Comparison of ENCODE assay signal across 33 cellular contexts in genomic region chr7:90209776-90210175, GRCh38. TPM values are rescaled to one million over a fixed set of nuclear protein-coding genes. Genes with fewer than 3 reads are reported as not detected.
DNase-seq lines count a peak whose midpoint lies in the region; ATAC-seq and TF ChIP-seq lines count a peak whose summit lies in the region.
"Had no signal": no experiment of that assay in that cellular context is flagged by ENCODE, and none has a peak within 500 bp of the region (broad histone marks: within the 10 kb centered on the region; RNA-seq: fewer than 3 reads in every experiment).

No MANE protein-coding gene starts in this region.

- peaks cover 3% of the 10 kb centered on the region for H3K36me3 ChIP-seq in A673 (ENCODE audit: insufficient read depth, low read length, poor library complexity, severe bottlenecking)
- no peaks in the 10 kb centered on the region for H3K36me3 ChIP-seq in HCT116 (ENCODE audit: control insufficient read depth in 1 of 2, insufficient read depth in 2 of 2, low read length in 2 of 2)
- no peaks in the 10 kb centered on the region for H3K36me3 ChIP-seq in lower lobe of right lung
- H3K36me3 ChIP-seq: cardiac muscle cell, esophagus muscularis mucosa, MG63, right atrium auricular region, SJCRH30, thyroid gland had no signal

- TF ChIP-seq RAD21 in HCT116 (IDR thresholded peaks at IDR 0.05; ENCODE audit: low read depth), result no peak

- H3K79me2 ChIP-seq in HCT116 (ENCODE audit: insufficient read depth, low read length), result peaks cover 4% of the 10 kb centered on the region; the same call in 1 of the 2 replicates
- H3K79me2 ChIP-seq: parathyroid adenoma had no signal

- H3K9me3 ChIP-seq in A673 (ENCODE audit: low read depth, low read length, poor library complexity, severe bottlenecking) (peaks cover 5% of the 10 kb centered on the region), HCT116 (ENCODE audit: control insufficient read depth in 1 of 2, insufficient read depth in 1 of 2, low read depth in 1 of 2, low read length in 2 of 2) (no peaks in the 10 kb centered on the region), lower lobe of right lung (no peaks in the 10 kb centered on the region)
- H3K9me3 ChIP-seq: esophagus muscularis mucosa, MG63, right atrium auricular region, SJCRH30, thyroid gland had no signal

- H3K27ac ChIP-seq in A673 (ENCODE audit: low read depth, low read length, poor library complexity, severe bottlenecking) (peak overlapping the region; percentile 98), HCT116 (ENCODE audit: low read depth, low read length) (no peak overlapping the region), lower lobe of right lung (peak overlapping the region; percentile 20)
- H3K27ac ChIP-seq: cardiac muscle cell, coronary artery, parathyroid adenoma, right atrium auricular region, SJCRH30, thyroid gland had no signal

- POLR2A ChIA-PET in A673 (lab: Charles Lee; ENCODE audit: low non-redundant PET) (no interaction called here), HCT116 (lab: Charles Lee) (no interaction called here)

- no peak overlapping the region for H3K9ac ChIP-seq in HCT116 (ENCODE audit: low read length)
- H3K9ac ChIP-seq: parathyroid adenoma had no signal

- no peaks in the 10 kb centered on the region for H3K27me3 ChIP-seq in A673 (replicated peaks; ENCODE audit: insufficient read depth, low read depth, low read length, poor library complexity)
- H3K27me3 ChIP-seq in HCT116 (ENCODE audit: insufficient read depth, low read length), result no peaks in the 10 kb centered on the region
- peaks cover 11% of the 10 kb centered on the region for H3K27me3 ChIP-seq in lower lobe of right lung (ENCODE audit: low read depth)
- H3K27me3 ChIP-seq: MG63, right atrium auricular region, thyroid gland had no signal

- CTCF ChIA-PET in A673 (lab: Charles Lee), result no interaction called here
- CTCF ChIA-PET in HCT116 (lab: Charles Lee), result no interaction called here

- no peaks in the 10 kb centered on the region for H4K20me1 ChIP-seq in HCT116 (ENCODE audit: insufficient read depth)

- peak overlapping the region; percentile 63 for H2AFZ ChIP-seq in HCT116 (ENCODE audit: low read depth, low read length, poor library complexity, severe bottlenecking)
- H2AFZ ChIP-seq: parathyroid adenoma had no signal

- RAD21 ChIA-PET in HCT116 (lab: Charles Lee; ENCODE audit: low non-redundant PET in 1 of 2, low total read pairs in 2 of 2, uncharacterized antibody in 2 of 2, unreplicated experiment in 2 of 2), result no interaction called here

- no peak for TF ChIP-seq POLR2A in HCT116 (IDR thresholded peaks at IDR 0.05; ENCODE audit: borderline replicate concordance, extremely low read depth, insufficient read depth, insufficient read length)

- H3K4me2 ChIP-seq in HCT116 (ENCODE audit: low read length), result no peak overlapping the region
- H3K4me2 ChIP-seq: smooth muscle cell had no signal

- no peaks in the 10 kb centered on the region for H3K9me2 ChIP-seq in HCT116 (ENCODE audit: insufficient read depth)

- DNase-seq in A673 (ENCODE audit: low spot score) (peak; percentile 69), HCT116 (ENCODE audit: low read depth, low spot score) (no peak), choroid plexus epithelial cell (ENCODE audit: low read depth) (peak; percentile 55), lower lobe of right lung (no peak), mesenteric fat pad (ENCODE audit: low spot score) (no peak), COR-L47 (lab: John Stamatoyannopoulos, UW) (no peak)
- DNase-seq: activated CD4-positive, alpha-beta memory T cell treated with anti-CD3 and anti-CD28 coated beads for 36 hours; activated CD8-positive, alpha-beta memory T cell treated with anti-CD3 and anti-CD28 coated beads, Interleukin-2, amount 50 U/mL, for 4 hours; C1 segment of cervical spinal cord; effector memory CD8-positive, alpha-beta T cell; glutamatergic neuron; islet precursor cell; MG63; NCI-H1105 treated with DMSO at 0.1 percent for 48 hours; NCI-H1930; NCI-H69; nephron progenitor cell; SJCRH30; stimulated activated CD4-positive, alpha-beta T cell treated with anti-CD3 and anti-CD28 coated beads, Interleukin-1b, Interleukin-23, amount 100 ng/mL, for 48 hours; stimulated activated CD8-positive, alpha-beta memory T cell treated with anti-CD3 and anti-CD28 coated beads, Interleukin-4, amount 100 ng/mL, for 48 hours; stimulated activated naive CD8-positive, alpha-beta T cell treated with anti-CD3 and anti-CD28 coated beads, Interleukin-15, amount 100 ng/mL, for 72 hours; thyroid gland had no signal

- BruUV-seq in A673 (replicated peaks; lab: Mats Ljungman, UMichigan) (no TSS peak), HCT116 (replicated peaks; lab: Mats Ljungman, UMichigan) (no TSS peak)

- no peak for TF ChIP-seq CTCF in A673 (conservative IDR thresholded peaks at IDR 0.05; ENCODE audit: low read depth, low read length)
- no peak for TF ChIP-seq CTCF in HCT116 (IDR thresholded peaks at IDR 0.05 in 2 of 3, conservative IDR thresholded peaks at IDR 0.05 in 1 of 3; ENCODE audit: borderline replicate concordance in 1 of 3, insufficient read depth in 1 of 3, low read depth in 2 of 3, low read length in 2 of 3)
- TF ChIP-seq CTCF in choroid plexus epithelial cell (conservative IDR thresholded peaks at IDR 0.05; ENCODE audit: low read depth, low read length), result no peak
- no peak for TF ChIP-seq CTCF in lower lobe of right lung (IDR thresholded peaks at IDR 0.05)

- H3K4me3 ChIP-seq in A673 (ENCODE audit: low read depth, low read length, poor library complexity, severe bottlenecking) (peak overlapping the region; percentile 88), HCT116 (replicated peaks in 1 of 2; ENCODE audit: low read depth in 1 of 2, low read length in 2 of 2) (no peak overlapping the region), choroid plexus epithelial cell (ENCODE audit: low read depth, low read length) (no peak overlapping the region), lower lobe of right lung (no peak overlapping the region)
- H3K4me3 ChIP-seq: cardiac muscle cell, coronary artery, MG63, right atrium auricular region, SJCRH30, smooth muscle cell, thyroid gland had no signal

- intact Hi-C loops in A673 (cut with micrococcal nuclease; ENCODE audit: unreplicated experiment) (loop anchor here (2.0 to 5.0 kb wide), 6 partner anchors 53 to 1657 kb away; partner anchors contain the start of gene CLDN12), HCT116 (cut with micrococcal nuclease) (loop anchor here (2.0 to 5.0 kb wide), 2 partner anchors 31 to 52 kb away; no protein-coding TSS in a partner anchor), lower lobe of right lung (cut with DNase I) (no loop called here)

- ATAC-seq in HCT116 (no peak), lower lobe of right lung (no peak), HG02973 (IDR thresholded peaks at IDR 0.05; ENCODE audit: unreplicated experiment) (no peak), HG02981 (IDR thresholded peaks at IDR 0.05; ENCODE audit: unreplicated experiment) (no peak)
- ATAC-seq: activated CD4-positive, CD25-positive, alpha-beta regulatory T cell treated with anti-CD3 and anti-CD28 coated beads, Interleukin-2, amount 50 U/mL, for 24 hours; effector memory CD8-positive, alpha-beta T cell; stimulated activated naive CD8-positive, alpha-beta T cell treated with anti-CD3 and anti-CD28 coated beads, Interleukin-15, amount 100 ng/mL, for 72 hours had no signal

- H3K4me1 ChIP-seq in A673 (ENCODE audit: insufficient read depth, low read length, poor library complexity, severe bottlenecking), result peaks cover 29% of the 10 kb centered on the region
- peaks cover 9 to 22% of the 10 kb centered on the region in 2 experiments for H3K4me1 ChIP-seq in HCT116 (ENCODE audit: control insufficient read depth in 1 of 2, insufficient read depth in 2 of 2, low read length in 2 of 2)
- peaks cover 7% of the 10 kb centered on the region for H3K4me1 ChIP-seq in lower lobe of right lung
- H3K4me1 ChIP-seq: SJCRH30 had no signal

TF ChIP-seq in HCT116, 20 proteins besides CTCF, POLR2A, EP300 and RAD21:
- no peak for TF ChIP-seq EZH2phosphoT487 (IDR thresholded peaks at IDR 0.05; ENCODE audit: borderline replicate concordance)
- no peak for TF ChIP-seq EZH2 (IDR thresholded peaks at IDR 0.05)
- TF ChIP-seq ZNF274 (IDR thresholded peaks at IDR 0.05; ENCODE audit: low read depth, low read length), result no peak
- TF ChIP-seq ELF1 (IDR thresholded peaks at IDR 0.05; ENCODE audit: borderline replicate concordance, low read depth), result no peak
- TF ChIP-seq SRF (IDR thresholded peaks at IDR 0.05; ENCODE audit: low read depth), result no peak
- no peak for TF ChIP-seq ZFX (IDR thresholded peaks at IDR 0.05)
- no peak for TF ChIP-seq TCF7L2 (IDR thresholded peaks at IDR 0.05; ENCODE audit: borderline replicate concordance, extremely low read depth, insufficient read depth, insufficient read length)

RNA-seq across cellular contexts. Expression of gene STEAP2, which starts 1.8 kb away (rescaled TPM):
- total RNA-seq in A673 (2021) (114 and 134 TPM in 2 replicates), HCT116 (2021; ENCODE audit: unreplicated experiment) (13.4 TPM), lower lobe of right lung (13.4 TPM), mesenteric fat pad (29.9 TPM)
- polyA plus RNA-seq in HCT116 (2012), result 2.7 and 4.9 TPM in 2 replicates
- total RNA-seq: activated CD4-positive, alpha-beta memory T cell treated with anti-CD3 and anti-CD28 coated beads for 36 hours had no signal
- polyA plus RNA-seq: IgD-negative memory B cell, smooth muscle cell had no signal

RNA-seq across cellular contexts. Expression of gene CFAP69, which starts 35.2 kb away (rescaled TPM):
- total RNA-seq in A673 (2021), result 2.4 and 4.3 TPM in 2 replicates
- 4.1 TPM for total RNA-seq in HCT116 (2021; ENCODE audit: unreplicated experiment)
- polyA plus RNA-seq in HCT116 (2012), result 1.5 and 1.6 TPM in 2 replicates
- 8.4 TPM for total RNA-seq in lower lobe of right lung
- 10.4 TPM for total RNA-seq in mesenteric fat pad
- total RNA-seq: T-helper 1 cell treated with Interleukin-12 subunit alpha and Interleukin-12 subunit beta and Interleukin-4 antibody, amounts not matched to agents 30 ng/mL and 1 ng/mL, for 36 hours had no signal

RNA-seq across cellular contexts. Expression of gene STEAP1, which starts 55.5 kb away (rescaled TPM):
- total RNA-seq in A673 (2021), result 188 and 213 TPM in 2 replicates
- total RNA-seq in HCT116 (2021; ENCODE audit: unreplicated experiment), result 18.8 TPM
- polyA plus RNA-seq in HCT116 (2012), result 8.4 and 15.2 TPM in 2 replicates
- 8.2 TPM for total RNA-seq in lower lobe of right lung
- total RNA-seq in mesenteric fat pad, result 70.0 TPM
- total RNA-seq: cardiac muscle cell had no signal
- polyA plus RNA-seq: cardiac muscle cell, IgD-negative memory B cell had no signal

Comparison
In these comparisons a context has a peak if more than half of its experiments do, and no peak if none do; other contexts are left out.
1. DNase-seq: peak in A673 (single experiment) and choroid plexus epithelial cell (single experiment); none in HCT116 (single experiment), lower lobe of right lung (single experiment), mesenteric fat pad (single experiment) and COR-L47 (single experiment).